In the genomic region with DNA sequence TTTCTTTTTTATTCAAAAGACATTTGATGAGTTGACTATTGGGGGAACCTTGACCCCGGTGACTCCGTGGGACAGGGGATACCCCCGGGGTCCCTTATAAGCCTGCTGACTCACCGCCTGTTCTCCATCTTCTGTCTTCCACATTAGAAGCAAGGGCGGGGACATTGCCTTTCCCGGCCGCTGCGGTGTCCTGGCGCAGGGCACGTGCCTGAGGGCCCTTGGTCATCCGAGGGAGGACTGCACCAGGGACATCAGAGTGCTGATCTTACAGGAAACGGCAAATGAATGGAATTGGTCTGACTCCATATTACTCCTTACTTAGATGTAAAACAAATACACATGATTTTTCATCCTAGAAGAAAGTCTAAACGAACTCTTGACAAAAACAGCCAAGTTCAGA, we compare ENCODE assay signal across 18 cellular contexts.
"Had no signal": no experiment of that assay in that cellular context is flagged by ENCODE, and none has a peak within 500 bp of the region (broad histone marks: within the 10 kb centered on the region; RNA-seq: fewer than 3 reads in every experiment).

No MANE protein-coding gene starts in this region.

- H3K9me3 ChIP-seq: left lung, mucosa of descending colon, upper lobe of left lung had no signal

- DNase-seq: activated CD4-positive, alpha-beta T cell treated with anti-CD3 and anti-CD28 coated beads for 1 hour; activated CD4-positive, alpha-beta T cell treated with anti-CD3 and anti-CD28 coated beads, Interleukin-2, amount 50 U/mL, for 48 hours; activated CD8-positive, alpha-beta memory T cell treated with anti-CD3 and anti-CD28 coated beads, Interleukin-2, amount 10 ng/mL, durations not matched to agents 7 days and 5 days; activated effector memory CD4-positive, alpha-beta T cell treated with Interleukin-2 at 50 U/mL for 16 hours; activated T-cell treated with anti-CD3 and anti-CD28 coated beads, Interleukin-2, amount 50 U/mL, for 24 hours; erythroblast; hippocampal formation; mammary epithelial cell; mucosa of descending colon; naive thymus-derived CD8-positive, alpha-beta T cell; occipital lobe; stimulated activated CD4-positive, alpha-beta T cell treated with anti-CD3 and anti-CD28 coated beads, Interleukin-2, amount 100 ng/mL, for 48 hours; stimulated activated naive CD4-positive, alpha-beta T cell; T-helper 1 cell had no signal

- H3K27me3 ChIP-seq: cardiac muscle cell, left lung, upper lobe of left lung had no signal

- ATAC-seq: activated CD8-positive, alpha-beta memory T cell treated with anti-CD3 and anti-CD28 coated beads, Interleukin-2, amount 10 ng/mL, durations not matched to agents 7 days and 5 days; activated naive CD4-positive, alpha-beta T cell treated with anti-CD3 and anti-CD28 coated beads, Interleukin-2, amount 50 U/mL, for 72 hours; mucosa of descending colon; naive thymus-derived CD8-positive, alpha-beta T cell had no signal

- H3K4me3 ChIP-seq: cardiac muscle cell, left lung, mucosa of descending colon, upper lobe of left lung had no signal

- H3K36me3 ChIP-seq: cardiac muscle cell had no signal

- H3K27ac ChIP-seq: cardiac muscle cell, left lung, upper lobe of left lung had no signal
